In the genomic region with DNA sequence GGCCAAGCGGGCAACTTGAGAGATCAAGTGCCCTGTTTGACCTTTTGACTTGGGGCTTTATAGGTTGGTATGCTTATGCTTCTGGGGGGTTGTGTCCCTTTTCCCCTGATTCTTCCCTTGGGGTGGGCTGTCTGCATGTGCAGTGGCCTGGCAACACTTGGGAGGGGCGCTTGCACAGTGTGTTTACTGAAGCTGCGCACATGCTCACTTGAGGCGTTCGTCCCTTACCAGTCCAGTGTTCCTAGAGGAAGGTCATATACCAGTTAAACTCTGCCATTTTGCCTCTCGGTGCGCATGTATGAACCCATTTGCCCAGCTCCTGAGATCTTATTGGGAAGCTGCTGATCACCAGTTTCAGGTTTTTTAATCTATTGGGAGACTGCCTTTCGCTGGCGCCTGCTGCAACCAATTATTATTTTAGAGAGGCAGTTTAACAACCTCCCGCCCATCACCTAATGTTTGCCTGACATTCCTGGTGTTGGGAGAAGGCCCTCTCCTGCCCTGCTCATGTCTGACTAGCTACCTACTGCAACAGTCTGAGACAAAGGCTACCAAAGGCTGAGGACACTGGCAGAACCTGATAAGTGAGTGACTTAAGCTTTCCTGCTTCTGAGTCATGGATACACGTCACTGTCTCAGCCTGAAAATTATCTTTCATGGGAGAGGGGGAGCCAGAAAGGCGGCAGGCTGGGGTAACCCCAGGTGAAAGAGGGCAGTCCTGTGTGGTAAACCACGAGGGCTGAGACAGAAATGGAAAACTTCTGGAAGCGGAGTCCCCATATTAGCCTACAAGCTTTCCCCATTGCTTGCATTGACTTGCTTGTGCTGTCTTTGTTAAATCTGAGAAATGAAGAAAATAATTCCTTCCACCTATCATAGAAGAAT, we compare ENCODE assay signal across 1 cellular context.
TF ChIP-seq lines count a peak whose summit lies in the region.

No MANE protein-coding gene starts in this region.

TF ChIP-seq in K562, 482 proteins besides CTCF, POLR2A, EP300 and RAD21 (continued from another document and continues in another):
- TF ChIP-seq, protein P1, sequence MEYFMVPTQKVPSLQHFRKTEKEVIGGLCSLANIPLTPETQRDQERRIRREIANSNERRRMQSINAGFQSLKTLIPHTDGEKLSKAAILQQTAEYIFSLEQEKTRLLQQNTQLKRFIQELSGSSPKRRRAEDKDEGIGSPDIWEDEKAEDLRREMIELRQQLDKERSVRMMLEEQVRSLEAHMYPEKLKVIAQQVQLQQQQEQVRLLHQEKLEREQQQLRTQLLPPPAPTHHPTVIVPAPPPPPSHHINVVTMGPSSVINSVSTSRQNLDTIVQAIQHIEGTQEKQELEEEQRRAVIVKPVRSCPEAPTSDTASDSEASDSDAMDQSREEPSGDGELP (CRISPR knock-in tag; IDR thresholded peaks at IDR 0.05; ENCODE audit: borderline replicate concordance), result peak; percentile 44; the same call in 1 of the 2 replicates
- peak; percentile 88; the same call in 1 of the 2 replicates for TF ChIP-seq HMBOX1 (IDR thresholded peaks at IDR 0.05)
- TF ChIP-seq, protein P2, sequence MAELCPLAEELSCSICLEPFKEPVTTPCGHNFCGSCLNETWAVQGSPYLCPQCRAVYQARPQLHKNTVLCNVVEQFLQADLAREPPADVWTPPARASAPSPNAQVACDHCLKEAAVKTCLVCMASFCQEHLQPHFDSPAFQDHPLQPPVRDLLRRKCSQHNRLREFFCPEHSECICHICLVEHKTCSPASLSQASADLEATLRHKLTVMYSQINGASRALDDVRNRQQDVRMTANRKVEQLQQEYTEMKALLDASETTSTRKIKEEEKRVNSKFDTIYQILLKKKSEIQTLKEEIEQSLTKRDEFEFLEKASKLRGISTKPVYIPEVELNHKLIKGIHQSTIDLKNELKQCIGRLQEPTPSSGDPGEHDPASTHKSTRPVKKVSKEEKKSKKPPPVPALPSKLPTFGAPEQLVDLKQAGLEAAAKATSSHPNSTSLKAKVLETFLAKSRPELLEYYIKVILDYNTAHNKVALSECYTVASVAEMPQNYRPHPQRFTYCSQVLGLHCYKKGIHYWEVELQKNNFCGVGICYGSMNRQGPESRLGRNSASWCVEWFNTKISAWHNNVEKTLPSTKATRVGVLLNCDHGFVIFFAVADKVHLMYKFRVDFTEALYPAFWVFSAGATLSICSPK (IDR thresholded peaks at IDR 0.05; ENCODE audit: borderline replicate concordance), result no peak
- TF ChIP-seq, protein P3, sequence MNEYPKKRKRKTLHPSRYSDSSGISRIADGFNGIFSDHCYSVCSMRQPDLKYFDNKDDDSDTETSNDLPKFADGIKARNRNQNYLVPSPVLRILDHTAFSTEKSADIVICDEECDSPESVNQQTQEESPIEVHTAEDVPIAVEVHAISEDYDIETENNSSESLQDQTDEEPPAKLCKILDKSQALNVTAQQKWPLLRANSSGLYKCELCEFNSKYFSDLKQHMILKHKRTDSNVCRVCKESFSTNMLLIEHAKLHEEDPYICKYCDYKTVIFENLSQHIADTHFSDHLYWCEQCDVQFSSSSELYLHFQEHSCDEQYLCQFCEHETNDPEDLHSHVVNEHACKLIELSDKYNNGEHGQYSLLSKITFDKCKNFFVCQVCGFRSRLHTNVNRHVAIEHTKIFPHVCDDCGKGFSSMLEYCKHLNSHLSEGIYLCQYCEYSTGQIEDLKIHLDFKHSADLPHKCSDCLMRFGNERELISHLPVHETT (CRISPR knock-in tag; conservative IDR thresholded peaks at IDR 0.05 in 1 of 2, IDR thresholded peaks at IDR 0.05 in 1 of 2), result peak in 1 of 2 experiments; percentile 47; a peak in 2 of 4 replicates
- TF ChIP-seq GATAD2A (IDR thresholded peaks at IDR 0.05), result 0 out of 2 replicates have a peak, but pooled peaks have one; percentile 49
- TF ChIP-seq NFE2L1 (tag; IDR thresholded peaks at IDR 0.05; ENCODE audit: borderline replicate concordance, low read depth), result no peak
- TF ChIP-seq GTF2E2 (tag; IDR thresholded peaks at IDR 0.05), result no peak
- TF ChIP-seq RBM34 (IDR thresholded peaks at IDR 0.05; ENCODE audit: borderline replicate concordance, insufficient read depth, low read length), result no peak
- TF ChIP-seq ZNF589 (CRISPR knock-in tag; IDR thresholded peaks at IDR 0.05; ENCODE audit: low read depth), result peak; percentile 79
- TF ChIP-seq KLF16 (IDR thresholded peaks at IDR 0.05), result no peak
- TF ChIP-seq ZNF316 (IDR thresholded peaks at IDR 0.05), result peak; percentile 10; the same call in 1 of the 2 replicates
- TF ChIP-seq, protein P4, sequence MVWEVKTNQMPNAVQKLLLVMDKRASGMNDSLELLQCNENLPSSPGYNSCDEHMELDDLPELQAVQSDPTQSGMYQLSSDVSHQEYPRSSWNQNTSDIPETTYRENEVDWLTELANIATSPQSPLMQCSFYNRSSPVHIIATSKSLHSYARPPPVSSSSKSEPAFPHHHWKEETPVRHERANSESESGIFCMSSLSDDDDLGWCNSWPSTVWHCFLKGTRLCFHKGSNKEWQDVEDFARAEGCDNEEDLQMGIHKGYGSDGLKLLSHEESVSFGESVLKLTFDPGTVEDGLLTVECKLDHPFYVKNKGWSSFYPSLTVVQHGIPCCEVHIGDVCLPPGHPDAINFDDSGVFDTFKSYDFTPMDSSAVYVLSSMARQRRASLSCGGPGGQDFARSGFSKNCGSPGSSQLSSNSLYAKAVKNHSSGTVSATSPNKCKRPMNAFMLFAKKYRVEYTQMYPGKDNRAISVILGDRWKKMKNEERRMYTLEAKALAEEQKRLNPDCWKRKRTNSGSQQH (CRISPR knock-in tag; IDR thresholded peaks at IDR 0.05), result no peak
- TF ChIP-seq, protein P5, sequence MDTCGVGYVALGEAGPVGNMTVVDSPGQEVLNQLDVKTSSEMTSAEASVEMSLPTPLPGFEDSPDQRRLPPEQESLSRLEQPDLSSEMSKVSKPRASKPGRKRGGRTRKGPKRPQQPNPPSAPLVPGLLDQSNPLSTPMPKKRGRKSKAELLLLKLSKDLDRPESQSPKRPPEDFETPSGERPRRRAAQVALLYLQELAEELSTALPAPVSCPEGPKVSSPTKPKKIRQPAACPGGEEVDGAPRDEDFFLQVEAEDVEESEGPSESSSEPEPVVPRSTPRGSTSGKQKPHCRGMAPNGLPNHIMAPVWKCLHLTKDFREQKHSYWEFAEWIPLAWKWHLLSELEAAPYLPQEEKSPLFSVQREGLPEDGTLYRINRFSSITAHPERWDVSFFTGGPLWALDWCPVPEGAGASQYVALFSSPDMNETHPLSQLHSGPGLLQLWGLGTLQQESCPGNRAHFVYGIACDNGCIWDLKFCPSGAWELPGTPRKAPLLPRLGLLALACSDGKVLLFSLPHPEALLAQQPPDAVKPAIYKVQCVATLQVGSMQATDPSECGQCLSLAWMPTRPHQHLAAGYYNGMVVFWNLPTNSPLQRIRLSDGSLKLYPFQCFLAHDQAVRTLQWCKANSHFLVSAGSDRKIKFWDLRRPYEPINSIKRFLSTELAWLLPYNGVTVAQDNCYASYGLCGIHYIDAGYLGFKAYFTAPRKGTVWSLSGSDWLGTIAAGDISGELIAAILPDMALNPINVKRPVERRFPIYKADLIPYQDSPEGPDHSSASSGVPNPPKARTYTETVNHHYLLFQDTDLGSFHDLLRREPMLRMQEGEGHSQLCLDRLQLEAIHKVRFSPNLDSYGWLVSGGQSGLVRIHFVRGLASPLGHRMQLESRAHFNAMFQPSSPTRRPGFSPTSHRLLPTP (IDR thresholded peaks at IDR 0.05; ENCODE audit: borderline replicate concordance, extremely low read depth, insufficient read length), result no peak
- TF ChIP-seq SIN3B (IDR thresholded peaks at IDR 0.05; ENCODE audit: low read depth), result no peak
- TF ChIP-seq CBX3 (IDR thresholded peaks at IDR 0.05; ENCODE audit: borderline replicate concordance in 1 of 2, low read length in 2 of 2), result peak in 1 of 2 experiments; percentile 87; a peak in 1 of 3 replicates
- peak in 1 of 2 experiments; percentile 85; a peak in 2 of 4 replicates for TF ChIP-seq TBL1XR1 (IDR thresholded peaks at IDR 0.05; ENCODE audit: low read length in 2 of 2)
- peak; percentile 79 for TF ChIP-seq CBFA2T2 (conservative IDR thresholded peaks at IDR 0.05)
- peak; percentile 61; the same call in 1 of the 2 replicates for TF ChIP-seq DMBX1 (CRISPR knock-in tag; IDR thresholded peaks at IDR 0.05; ENCODE audit: borderline replicate concordance)
- TF ChIP-seq ZNF655 (CRISPR knock-in tag; IDR thresholded peaks at IDR 0.05), result no peak
- peak; percentile 27; the same call in 1 of the 2 replicates for TF ChIP-seq MECOM (CRISPR knock-in tag; IDR thresholded peaks at IDR 0.05)
- TF ChIP-seq MEF2A (IDR thresholded peaks at IDR 0.05; ENCODE audit: control insufficient read depth, low read depth, low read length), result no peak
- peak; percentile 96 for TF ChIP-seq CREM (IDR thresholded peaks at IDR 0.05; ENCODE audit: low read depth)
- TF ChIP-seq ZNF445 (CRISPR knock-in tag; IDR thresholded peaks at IDR 0.05; ENCODE audit: low read depth), result no peak
- no peak for TF ChIP-seq SIX5 (IDR thresholded peaks at IDR 0.05; ENCODE audit: borderline replicate concordance in 1 of 2, insufficient read depth in 1 of 2, low read depth in 1 of 2, low read length in 2 of 2)
- no peak for TF ChIP-seq HNRNPK (IDR thresholded peaks at IDR 0.05; ENCODE audit: low read depth, low read length, poor library complexity, severe bottlenecking)
- TF ChIP-seq EP400 (IDR thresholded peaks at IDR 0.05), result peak; percentile 52
- TF ChIP-seq TAL1 (IDR thresholded peaks at IDR 0.05), result peak; percentile 72
- TF ChIP-seq CTBP1 (IDR thresholded peaks at IDR 0.05; ENCODE audit: borderline replicate concordance), result peak; percentile 57; the same call in 1 of the 2 replicates
- TF ChIP-seq KLF13 (tag; IDR thresholded peaks at IDR 0.05; ENCODE audit: borderline replicate concordance, low read depth), result peak; percentile 46; the same call in 1 of the 2 replicates
- TF ChIP-seq MNT (conservative IDR thresholded peaks at IDR 0.05), result peak; percentile 29 to 52; a peak in 3 of 4 replicates
- no peak for TF ChIP-seq ZNF696 (CRISPR knock-in tag; conservative IDR thresholded peaks at IDR 0.05)
- TF ChIP-seq ATF3 (IDR thresholded peaks at IDR 0.05), result peak; percentile 97
- peak; percentile 77 for TF ChIP-seq ATF3 (CRISPR knock-in tag; conservative IDR thresholded peaks at IDR 0.05)
- peak; percentile 14; the same call in 1 of the 2 replicates for TF ChIP-seq PTTG1 (tag; IDR thresholded peaks at IDR 0.05; ENCODE audit: low read depth)
- TF ChIP-seq MBD2 (IDR thresholded peaks at IDR 0.05; ENCODE audit: borderline replicate concordance, low read depth), result peak; percentile 75
- peak; percentile 96 for TF ChIP-seq SMAD4 (CRISPR knock-in tag; conservative IDR thresholded peaks at IDR 0.05)
- TF ChIP-seq BRF2 (IDR thresholded peaks at IDR 0.05; ENCODE audit: borderline replicate concordance, insufficient read depth, insufficient read length), result no peak
- TF ChIP-seq CREB1 (IDR thresholded peaks at IDR 0.05), result peak; percentile 86
- peak; percentile 39; the same call in 1 of the 2 replicates for TF ChIP-seq CREB1 (CRISPR knock-in tag; IDR thresholded peaks at IDR 0.05)
- peak; percentile 60; the same call in 1 of the 2 replicates for TF ChIP-seq STAT5A (IDR thresholded peaks at IDR 0.05; ENCODE audit: borderline replicate concordance, low read length)
- no peak for TF ChIP-seq NR2C1 (IDR thresholded peaks at IDR 0.05)
- TF ChIP-seq NR2C1 (tag; IDR thresholded peaks at IDR 0.05), result 0 out of 2 replicates have a peak, but pooled peaks have one; percentile 33
- peak; percentile 34; the same call in 1 of the 2 replicates for TF ChIP-seq MAFF (IDR thresholded peaks at IDR 0.05; ENCODE audit: low read length)
- TF ChIP-seq ARID1B (IDR thresholded peaks at IDR 0.05), result peak; percentile 95
- TF ChIP-seq ARNT (IDR thresholded peaks at IDR 0.05), result peak in 1 of 2 experiments; percentile 70; a peak in 1 of 4 replicates
